In the genomic region with DNA sequence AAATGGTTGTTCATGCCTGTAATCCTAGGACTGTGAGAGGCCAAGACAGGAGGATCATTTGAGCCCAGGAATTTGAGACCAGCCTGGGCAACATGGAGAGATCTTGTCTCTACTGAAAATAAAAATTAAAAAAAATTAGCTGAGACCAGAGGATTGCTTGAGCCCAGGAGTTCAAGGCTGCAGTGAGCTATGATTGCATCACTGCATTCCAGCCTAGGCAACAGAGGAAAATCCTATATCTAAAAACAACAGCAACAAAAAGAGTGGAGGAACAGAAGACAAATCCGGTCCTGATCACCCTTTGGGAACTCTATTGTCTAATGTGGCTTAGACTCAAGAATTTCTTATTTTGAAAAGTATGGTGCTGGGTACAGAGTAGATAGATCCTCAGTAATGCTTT, we compare ENCODE assay signal across 1 cellular context.
TF ChIP-seq lines count a peak whose summit lies in the region.

No MANE protein-coding gene starts in this region.

TF ChIP-seq in HepG2, 621 proteins besides CTCF, POLR2A, EP300 and RAD21 (continued from another document and continues in another):
- TF ChIP-seq, protein P1, sequence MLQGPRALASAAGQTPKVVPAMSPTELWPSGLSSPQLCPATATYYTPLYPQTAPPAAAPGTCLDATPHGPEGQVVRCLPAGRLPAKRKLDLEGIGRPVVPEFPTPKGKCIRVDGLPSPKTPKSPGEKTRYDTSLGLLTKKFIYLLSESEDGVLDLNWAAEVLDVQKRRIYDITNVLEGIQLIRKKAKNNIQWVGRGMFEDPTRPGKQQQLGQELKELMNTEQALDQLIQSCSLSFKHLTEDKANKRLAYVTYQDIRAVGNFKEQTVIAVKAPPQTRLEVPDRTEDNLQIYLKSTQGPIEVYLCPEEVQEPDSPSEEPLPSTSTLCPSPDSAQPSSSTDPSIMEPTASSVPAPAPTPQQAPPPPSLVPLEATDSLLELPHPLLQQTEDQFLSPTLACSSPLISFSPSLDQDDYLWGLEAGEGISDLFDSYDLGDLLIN (CRISPR knock-in tag; IDR thresholded peaks at IDR 0.05; ENCODE audit: borderline replicate concordance), result no peak
- TF ChIP-seq ZNF564 (CRISPR knock-in tag; IDR thresholded peaks at IDR 0.05), result no peak
- no peak for TF ChIP-seq SKI (IDR thresholded peaks at IDR 0.05; ENCODE audit: partially characterized antibody)
- TF ChIP-seq, protein P2, sequence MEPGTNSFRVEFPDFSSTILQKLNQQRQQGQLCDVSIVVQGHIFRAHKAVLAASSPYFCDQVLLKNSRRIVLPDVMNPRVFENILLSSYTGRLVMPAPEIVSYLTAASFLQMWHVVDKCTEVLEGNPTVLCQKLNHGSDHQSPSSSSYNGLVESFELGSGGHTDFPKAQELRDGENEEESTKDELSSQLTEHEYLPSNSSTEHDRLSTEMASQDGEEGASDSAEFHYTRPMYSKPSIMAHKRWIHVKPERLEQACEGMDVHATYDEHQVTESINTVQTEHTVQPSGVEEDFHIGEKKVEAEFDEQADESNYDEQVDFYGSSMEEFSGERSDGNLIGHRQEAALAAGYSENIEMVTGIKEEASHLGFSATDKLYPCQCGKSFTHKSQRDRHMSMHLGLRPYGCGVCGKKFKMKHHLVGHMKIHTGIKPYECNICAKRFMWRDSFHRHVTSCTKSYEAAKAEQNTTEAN (CRISPR knock-in tag; conservative IDR thresholded peaks at IDR 0.05), result no peak
- peak; percentile 27; the same call in 1 of the 2 replicates for TF ChIP-seq HDAC2 (CRISPR knock-in tag; IDR thresholded peaks at IDR 0.05)
- TF ChIP-seq, protein P3, sequence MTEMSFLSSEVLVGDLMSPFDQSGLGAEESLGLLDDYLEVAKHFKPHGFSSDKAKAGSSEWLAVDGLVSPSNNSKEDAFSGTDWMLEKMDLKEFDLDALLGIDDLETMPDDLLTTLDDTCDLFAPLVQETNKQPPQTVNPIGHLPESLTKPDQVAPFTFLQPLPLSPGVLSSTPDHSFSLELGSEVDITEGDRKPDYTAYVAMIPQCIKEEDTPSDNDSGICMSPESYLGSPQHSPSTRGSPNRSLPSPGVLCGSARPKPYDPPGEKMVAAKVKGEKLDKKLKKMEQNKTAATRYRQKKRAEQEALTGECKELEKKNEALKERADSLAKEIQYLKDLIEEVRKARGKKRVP (CRISPR knock-in tag; IDR thresholded peaks at IDR 0.05), result peak in 1 of 2 experiments; percentile 56; a peak in 1 of 4 replicates
- no peak for TF ChIP-seq KDM5B (CRISPR knock-in tag; IDR thresholded peaks at IDR 0.05; ENCODE audit: borderline replicate concordance)
- TF ChIP-seq TGIF2 (CRISPR knock-in tag; IDR thresholded peaks at IDR 0.05), result no peak
- TF ChIP-seq NR2F2 (IDR thresholded peaks at IDR 0.05; ENCODE audit: borderline replicate concordance, low read depth), result no peak
- no peak for TF ChIP-seq MED8 (CRISPR knock-in tag; IDR thresholded peaks at IDR 0.05; ENCODE audit: insufficient replicate concordance)
- TF ChIP-seq, protein P4, sequence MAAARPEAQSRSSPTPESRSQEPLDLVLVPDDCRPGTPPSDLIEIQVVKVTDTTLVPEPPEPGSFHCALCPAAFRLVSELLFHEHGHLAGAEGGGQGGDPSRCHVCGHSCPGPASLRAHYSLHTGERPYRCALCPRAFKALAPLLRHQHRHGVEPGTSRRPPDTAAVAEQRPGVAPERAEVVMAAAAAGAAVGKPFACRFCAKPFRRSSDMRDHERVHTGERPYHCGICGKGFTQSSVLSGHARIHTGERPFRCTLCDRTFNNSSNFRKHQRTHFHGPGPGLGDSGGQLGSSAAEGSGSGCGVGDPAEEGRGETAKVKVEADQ (CRISPR knock-in tag; IDR thresholded peaks at IDR 0.05; ENCODE audit: borderline replicate concordance), result no peak
- TF ChIP-seq ZNF432 (CRISPR knock-in tag; IDR thresholded peaks at IDR 0.05; ENCODE audit: borderline replicate concordance), result no peak
- TF ChIP-seq, protein P5, sequence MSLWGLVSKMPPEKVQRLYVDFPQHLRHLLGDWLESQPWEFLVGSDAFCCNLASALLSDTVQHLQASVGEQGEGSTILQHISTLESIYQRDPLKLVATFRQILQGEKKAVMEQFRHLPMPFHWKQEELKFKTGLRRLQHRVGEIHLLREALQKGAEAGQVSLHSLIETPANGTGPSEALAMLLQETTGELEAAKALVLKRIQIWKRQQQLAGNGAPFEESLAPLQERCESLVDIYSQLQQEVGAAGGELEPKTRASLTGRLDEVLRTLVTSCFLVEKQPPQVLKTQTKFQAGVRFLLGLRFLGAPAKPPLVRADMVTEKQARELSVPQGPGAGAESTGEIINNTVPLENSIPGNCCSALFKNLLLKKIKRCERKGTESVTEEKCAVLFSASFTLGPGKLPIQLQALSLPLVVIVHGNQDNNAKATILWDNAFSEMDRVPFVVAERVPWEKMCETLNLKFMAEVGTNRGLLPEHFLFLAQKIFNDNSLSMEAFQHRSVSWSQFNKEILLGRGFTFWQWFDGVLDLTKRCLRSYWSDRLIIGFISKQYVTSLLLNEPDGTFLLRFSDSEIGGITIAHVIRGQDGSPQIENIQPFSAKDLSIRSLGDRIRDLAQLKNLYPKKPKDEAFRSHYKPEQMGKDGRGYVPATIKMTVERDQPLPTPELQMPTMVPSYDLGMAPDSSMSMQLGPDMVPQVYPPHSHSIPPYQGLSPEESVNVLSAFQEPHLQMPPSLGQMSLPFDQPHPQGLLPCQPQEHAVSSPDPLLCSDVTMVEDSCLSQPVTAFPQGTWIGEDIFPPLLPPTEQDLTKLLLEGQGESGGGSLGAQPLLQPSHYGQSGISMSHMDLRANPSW (CRISPR knock-in tag; IDR thresholded peaks at IDR 0.05; ENCODE audit: borderline replicate concordance), result no peak
- TF ChIP-seq, protein P6, sequence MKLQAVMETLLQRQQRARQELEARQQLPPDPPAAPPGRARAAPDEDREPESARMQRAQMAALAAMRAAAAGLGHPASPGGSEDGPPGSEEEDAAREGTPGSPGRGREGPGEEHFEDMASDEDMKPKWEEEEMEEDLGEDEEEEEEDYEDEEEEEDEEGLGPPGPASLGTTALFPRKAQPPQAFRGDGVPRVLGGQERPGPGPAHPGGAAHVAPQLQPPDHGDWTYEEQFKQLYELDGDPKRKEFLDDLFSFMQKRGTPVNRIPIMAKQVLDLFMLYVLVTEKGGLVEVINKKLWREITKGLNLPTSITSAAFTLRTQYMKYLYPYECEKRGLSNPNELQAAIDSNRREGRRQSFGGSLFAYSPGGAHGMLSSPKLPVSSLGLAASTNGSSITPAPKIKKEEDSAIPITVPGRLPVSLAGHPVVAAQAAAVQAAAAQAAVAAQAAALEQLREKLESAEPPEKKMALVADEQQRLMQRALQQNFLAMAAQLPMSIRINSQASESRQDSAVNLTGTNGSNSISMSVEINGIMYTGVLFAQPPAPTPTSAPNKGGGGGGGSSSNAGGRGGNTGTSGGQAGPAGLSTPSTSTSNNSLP (IDR thresholded peaks at IDR 0.05; ENCODE audit: low read depth, low read length), result no peak
- TF ChIP-seq, protein P7, sequence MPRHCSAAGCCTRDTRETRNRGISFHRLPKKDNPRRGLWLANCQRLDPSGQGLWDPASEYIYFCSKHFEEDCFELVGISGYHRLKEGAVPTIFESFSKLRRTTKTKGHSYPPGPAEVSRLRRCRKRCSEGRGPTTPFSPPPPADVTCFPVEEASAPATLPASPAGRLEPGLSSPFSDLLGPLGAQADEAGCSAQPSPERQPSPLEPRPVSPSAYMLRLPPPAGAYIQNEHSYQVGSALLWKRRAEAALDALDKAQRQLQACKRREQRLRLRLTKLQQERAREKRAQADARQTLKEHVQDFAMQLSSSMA (CRISPR knock-in tag; IDR thresholded peaks at IDR 0.05), result no peak
- TF ChIP-seq, protein P8, sequence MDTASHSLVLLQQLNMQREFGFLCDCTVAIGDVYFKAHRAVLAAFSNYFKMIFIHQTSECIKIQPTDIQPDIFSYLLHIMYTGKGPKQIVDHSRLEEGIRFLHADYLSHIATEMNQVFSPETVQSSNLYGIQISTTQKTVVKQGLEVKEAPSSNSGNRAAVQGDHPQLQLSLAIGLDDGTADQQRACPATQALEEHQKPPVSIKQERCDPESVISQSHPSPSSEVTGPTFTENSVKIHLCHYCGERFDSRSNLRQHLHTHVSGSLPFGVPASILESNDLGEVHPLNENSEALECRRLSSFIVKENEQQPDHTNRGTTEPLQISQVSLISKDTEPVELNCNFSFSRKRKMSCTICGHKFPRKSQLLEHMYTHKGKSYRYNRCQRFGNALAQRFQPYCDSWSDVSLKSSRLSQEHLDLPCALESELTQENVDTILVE (CRISPR knock-in tag; IDR thresholded peaks at IDR 0.05), result no peak
- TF ChIP-seq, protein P9, sequence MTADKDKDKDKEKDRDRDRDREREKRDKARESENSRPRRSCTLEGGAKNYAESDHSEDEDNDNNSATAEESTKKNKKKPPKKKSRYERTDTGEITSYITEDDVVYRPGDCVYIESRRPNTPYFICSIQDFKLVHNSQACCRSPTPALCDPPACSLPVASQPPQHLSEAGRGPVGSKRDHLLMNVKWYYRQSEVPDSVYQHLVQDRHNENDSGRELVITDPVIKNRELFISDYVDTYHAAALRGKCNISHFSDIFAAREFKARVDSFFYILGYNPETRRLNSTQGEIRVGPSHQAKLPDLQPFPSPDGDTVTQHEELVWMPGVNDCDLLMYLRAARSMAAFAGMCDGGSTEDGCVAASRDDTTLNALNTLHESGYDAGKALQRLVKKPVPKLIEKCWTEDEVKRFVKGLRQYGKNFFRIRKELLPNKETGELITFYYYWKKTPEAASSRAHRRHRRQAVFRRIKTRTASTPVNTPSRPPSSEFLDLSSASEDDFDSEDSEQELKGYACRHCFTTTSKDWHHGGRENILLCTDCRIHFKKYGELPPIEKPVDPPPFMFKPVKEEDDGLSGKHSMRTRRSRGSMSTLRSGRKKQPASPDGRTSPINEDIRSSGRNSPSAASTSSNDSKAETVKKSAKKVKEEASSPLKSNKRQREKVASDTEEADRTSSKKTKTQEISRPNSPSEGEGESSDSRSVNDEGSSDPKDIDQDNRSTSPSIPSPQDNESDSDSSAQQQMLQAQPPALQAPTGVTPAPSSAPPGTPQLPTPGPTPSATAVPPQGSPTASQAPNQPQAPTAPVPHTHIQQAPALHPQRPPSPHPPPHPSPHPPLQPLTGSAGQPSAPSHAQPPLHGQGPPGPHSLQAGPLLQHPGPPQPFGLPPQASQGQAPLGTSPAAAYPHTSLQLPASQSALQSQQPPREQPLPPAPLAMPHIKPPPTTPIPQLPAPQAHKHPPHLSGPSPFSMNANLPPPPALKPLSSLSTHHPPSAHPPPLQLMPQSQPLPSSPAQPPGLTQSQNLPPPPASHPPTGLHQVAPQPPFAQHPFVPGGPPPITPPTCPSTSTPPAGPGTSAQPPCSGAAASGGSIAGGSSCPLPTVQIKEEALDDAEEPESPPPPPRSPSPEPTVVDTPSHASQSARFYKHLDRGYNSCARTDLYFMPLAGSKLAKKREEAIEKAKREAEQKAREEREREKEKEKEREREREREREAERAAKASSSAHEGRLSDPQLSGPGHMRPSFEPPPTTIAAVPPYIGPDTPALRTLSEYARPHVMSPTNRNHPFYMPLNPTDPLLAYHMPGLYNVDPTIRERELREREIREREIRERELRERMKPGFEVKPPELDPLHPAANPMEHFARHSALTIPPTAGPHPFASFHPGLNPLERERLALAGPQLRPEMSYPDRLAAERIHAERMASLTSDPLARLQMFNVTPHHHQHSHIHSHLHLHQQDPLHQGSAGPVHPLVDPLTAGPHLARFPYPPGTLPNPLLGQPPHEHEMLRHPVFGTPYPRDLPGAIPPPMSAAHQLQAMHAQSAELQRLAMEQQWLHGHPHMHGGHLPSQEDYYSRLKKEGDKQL (CRISPR knock-in tag; IDR thresholded peaks at IDR 0.05; ENCODE audit: low read depth), result no peak
- no peak for TF ChIP-seq ZNF3 (CRISPR knock-in tag; IDR thresholded peaks at IDR 0.05)
- TF ChIP-seq, protein P10, sequence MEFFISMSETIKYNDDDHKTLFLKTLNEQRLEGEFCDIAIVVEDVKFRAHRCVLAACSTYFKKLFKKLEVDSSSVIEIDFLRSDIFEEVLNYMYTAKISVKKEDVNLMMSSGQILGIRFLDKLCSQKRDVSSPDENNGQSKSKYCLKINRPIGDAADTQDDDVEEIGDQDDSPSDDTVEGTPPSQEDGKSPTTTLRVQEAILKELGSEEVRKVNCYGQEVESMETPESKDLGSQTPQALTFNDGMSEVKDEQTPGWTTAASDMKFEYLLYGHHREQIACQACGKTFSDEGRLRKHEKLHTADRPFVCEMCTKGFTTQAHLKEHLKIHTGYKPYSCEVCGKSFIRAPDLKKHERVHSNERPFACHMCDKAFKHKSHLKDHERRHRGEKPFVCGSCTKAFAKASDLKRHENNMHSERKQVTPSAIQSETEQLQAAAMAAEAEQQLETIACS (CRISPR knock-in tag; IDR thresholded peaks at IDR 0.05), result no peak
- TF ChIP-seq ELF3 (CRISPR knock-in tag; IDR thresholded peaks at IDR 0.05), result no peak
- no peak for TF ChIP-seq ZNF724P (CRISPR knock-in tag; IDR thresholded peaks at IDR 0.05; ENCODE audit: borderline replicate concordance)
- TF ChIP-seq ZNF720 (CRISPR knock-in tag; IDR thresholded peaks at IDR 0.05), result no peak
- TF ChIP-seq, protein P11, sequence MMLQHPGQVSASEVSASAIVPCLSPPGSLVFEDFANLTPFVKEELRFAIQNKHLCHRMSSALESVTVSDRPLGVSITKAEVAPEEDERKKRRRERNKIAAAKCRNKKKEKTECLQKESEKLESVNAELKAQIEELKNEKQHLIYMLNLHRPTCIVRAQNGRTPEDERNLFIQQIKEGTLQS (CRISPR knock-in tag; IDR thresholded peaks at IDR 0.05), result peak; percentile 86
- no peak for TF ChIP-seq ZNF367 (CRISPR knock-in tag; IDR thresholded peaks at IDR 0.05; ENCODE audit: borderline replicate concordance)
- TF ChIP-seq HNF4G (IDR thresholded peaks at IDR 0.05; ENCODE audit: borderline replicate concordance, low read depth, low read length), result no peak
- no peak for TF ChIP-seq HNF4G (CRISPR knock-in tag; IDR thresholded peaks at IDR 0.05; ENCODE audit: borderline replicate concordance, low read depth)
- peak; percentile 53 for TF ChIP-seq HNF4A (CRISPR knock-in tag; IDR thresholded peaks at IDR 0.05)
- no peak for TF ChIP-seq SOX6 (IDR thresholded peaks at IDR 0.05)
- peak; percentile 62 for TF ChIP-seq SOX6 (CRISPR knock-in tag; IDR thresholded peaks at IDR 0.05)
- no peak for TF ChIP-seq ZSCAN30 (CRISPR knock-in tag; IDR thresholded peaks at IDR 0.05)
- no peak for TF ChIP-seq RFXANK (CRISPR knock-in tag; IDR thresholded peaks at IDR 0.05)
- TF ChIP-seq MATR3 (CRISPR knock-in tag; IDR thresholded peaks at IDR 0.05), result no peak
- peak; percentile 25; the same call in 1 of the 2 replicates for TF ChIP-seq FOXA3 (CRISPR knock-in tag; IDR thresholded peaks at IDR 0.05)
- no peak for TF ChIP-seq ZBTB3 (CRISPR knock-in tag; IDR thresholded peaks at IDR 0.05; ENCODE audit: borderline replicate concordance, low read depth)
- no peak for TF ChIP-seq NFIC (IDR thresholded peaks at IDR 0.05; ENCODE audit: low read length)
- peak; percentile 47; the same call in 1 of the 2 replicates for TF ChIP-seq FOXK1 (CRISPR knock-in tag; IDR thresholded peaks at IDR 0.05; ENCODE audit: borderline replicate concordance, low read depth)
- TF ChIP-seq, protein P12, sequence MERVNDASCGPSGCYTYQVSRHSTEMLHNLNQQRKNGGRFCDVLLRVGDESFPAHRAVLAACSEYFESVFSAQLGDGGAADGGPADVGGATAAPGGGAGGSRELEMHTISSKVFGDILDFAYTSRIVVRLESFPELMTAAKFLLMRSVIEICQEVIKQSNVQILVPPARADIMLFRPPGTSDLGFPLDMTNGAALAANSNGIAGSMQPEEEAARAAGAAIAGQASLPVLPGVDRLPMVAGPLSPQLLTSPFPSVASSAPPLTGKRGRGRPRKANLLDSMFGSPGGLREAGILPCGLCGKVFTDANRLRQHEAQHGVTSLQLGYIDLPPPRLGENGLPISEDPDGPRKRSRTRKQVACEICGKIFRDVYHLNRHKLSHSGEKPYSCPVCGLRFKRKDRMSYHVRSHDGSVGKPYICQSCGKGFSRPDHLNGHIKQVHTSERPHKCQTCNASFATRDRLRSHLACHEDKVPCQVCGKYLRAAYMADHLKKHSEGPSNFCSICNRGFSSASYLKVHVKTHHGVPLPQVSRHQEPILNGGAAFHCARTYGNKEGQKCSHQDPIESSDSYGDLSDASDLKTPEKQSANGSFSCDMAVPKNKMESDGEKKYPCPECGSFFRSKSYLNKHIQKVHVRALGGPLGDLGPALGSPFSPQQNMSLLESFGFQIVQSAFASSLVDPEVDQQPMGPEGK (CRISPR knock-in tag; IDR thresholded peaks at IDR 0.05), result no peak
- TF ChIP-seq FOXO1 (CRISPR knock-in tag; IDR thresholded peaks at IDR 0.05), result peak; percentile 34; the same call in 1 of the 2 replicates
- no peak for TF ChIP-seq CENPT (CRISPR knock-in tag; IDR thresholded peaks at IDR 0.05; ENCODE audit: low read depth)
